1 cellular context compared by ENCODE assay signal in genomic region chr4:98994474-98995182, GRCh38.
A peak's percentile ranks its signal among the peaks of the same experiment; 100 is the strongest.
TF ChIP-seq lines count a peak whose summit lies in the region.

No MANE protein-coding gene starts in this region.

TF ChIP-seq in HepG2, 621 proteins besides CTCF, POLR2A, EP300 and RAD21 (continued from another document):
- no peak for TF ChIP-seq MAX (IDR thresholded peaks at IDR 0.05)
- TF ChIP-seq MED13 (CRISPR knock-in tag; IDR thresholded peaks at IDR 0.05), result no peak
- TF ChIP-seq ZNF776 (CRISPR knock-in tag; IDR thresholded peaks at IDR 0.05), result no peak
- TF ChIP-seq ZNF619 (CRISPR knock-in tag; IDR thresholded peaks at IDR 0.05), result no peak
- TF ChIP-seq ZNF331 (CRISPR knock-in tag; IDR thresholded peaks at IDR 0.05), result no peak
- 0 out of 4 replicates have a peak, but pooled peaks of 1 of the 2 experiments have one; percentile 25 for TF ChIP-seq REST (IDR thresholded peaks at IDR 0.05; ENCODE audit: borderline replicate concordance in 1 of 2, low read depth in 1 of 2, low read length in 2 of 2)
- TF ChIP-seq MIER3 (CRISPR knock-in tag; IDR thresholded peaks at IDR 0.05; ENCODE audit: borderline replicate concordance), result no peak
- no peak for TF ChIP-seq POGZ (CRISPR knock-in tag; IDR thresholded peaks at IDR 0.05)
- no peak for TF ChIP-seq IRF9 (CRISPR knock-in tag; IDR thresholded peaks at IDR 0.05; ENCODE audit: borderline replicate concordance)
- TF ChIP-seq PRDM4 (CRISPR knock-in tag; IDR thresholded peaks at IDR 0.05; ENCODE audit: borderline replicate concordance), result no peak
- peak; percentile 46; the same call in 1 of the 2 replicates for TF ChIP-seq ZNF646 (CRISPR knock-in tag; IDR thresholded peaks at IDR 0.05)
- TF ChIP-seq ZNF670 (CRISPR knock-in tag; IDR thresholded peaks at IDR 0.05; ENCODE audit: borderline replicate concordance), result 0 out of 2 replicates have a peak, but pooled peaks have one; percentile 22
- TF ChIP-seq PHF5A (CRISPR knock-in tag; IDR thresholded peaks at IDR 0.05; ENCODE audit: low read depth, unreplicated experiment), result peak; percentile 17
- no peak for TF ChIP-seq ELF1 (CRISPR knock-in tag; IDR thresholded peaks at IDR 0.05)
- no peak for TF ChIP-seq HOXA5 (CRISPR knock-in tag; IDR thresholded peaks at IDR 0.05)
- 0 out of 2 replicates have a peak, but pooled peaks have one; percentile 0 for TF ChIP-seq ZBTB20 (CRISPR knock-in tag; IDR thresholded peaks at IDR 0.05; ENCODE audit: borderline replicate concordance, low read depth)
- no peak for TF ChIP-seq ZNF562 (CRISPR knock-in tag; IDR thresholded peaks at IDR 0.05; ENCODE audit: borderline replicate concordance)
- TF ChIP-seq ZBTB7A (CRISPR knock-in tag; IDR thresholded peaks at IDR 0.05), result no peak
- 0 out of 2 replicates have a peak, but pooled peaks have one; percentile 21 for TF ChIP-seq ZNF569 (CRISPR knock-in tag; IDR thresholded peaks at IDR 0.05; ENCODE audit: borderline replicate concordance)
- no peak for TF ChIP-seq HMGA1 (CRISPR knock-in tag; conservative IDR thresholded peaks at IDR 0.05)
